2 cellular contexts compared by ENCODE assay signal in the genomic region with DNA sequence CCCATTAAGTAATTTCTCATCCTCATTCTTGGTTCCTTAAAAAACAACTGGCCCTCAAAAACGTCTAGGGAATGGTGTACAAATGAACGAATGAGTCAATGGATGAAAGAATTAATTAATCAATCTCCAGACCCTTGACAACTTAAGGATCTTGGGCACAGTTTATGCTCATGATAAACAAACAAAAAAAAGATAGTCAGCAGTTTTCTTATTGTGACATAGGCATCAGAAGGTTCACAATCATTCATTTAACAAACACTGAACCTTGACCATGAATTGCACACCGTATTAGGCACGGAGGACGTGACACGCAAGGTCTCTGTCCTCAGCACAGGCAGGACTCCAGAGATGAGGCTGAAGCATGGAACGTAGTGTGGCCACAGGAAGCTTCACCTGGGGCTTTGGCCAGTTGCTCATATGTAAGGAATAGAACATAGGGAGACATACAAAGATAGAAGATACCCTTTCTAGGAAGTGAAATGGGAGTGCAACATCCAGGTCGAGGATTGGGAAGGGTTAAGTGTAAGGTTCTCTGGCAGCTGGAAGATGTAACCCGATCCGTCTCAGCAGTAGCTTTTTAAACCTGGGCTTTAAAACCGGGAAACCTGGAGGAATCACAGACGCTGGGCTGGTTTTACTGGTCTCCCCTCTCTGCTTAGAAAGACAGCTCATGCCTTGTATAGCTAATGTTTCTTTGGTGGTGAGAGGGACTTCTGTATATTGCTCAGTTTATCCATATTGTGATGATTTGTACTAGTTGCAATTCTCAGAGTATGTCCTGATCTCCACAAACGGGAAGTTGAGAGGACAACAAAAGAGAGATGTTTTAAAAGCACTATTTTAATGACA.
TF ChIP-seq lines count a peak whose summit lies in the region.

No MANE protein-coding gene starts in this region.

TF ChIP-seq in A549, 52 proteins besides CTCF, POLR2A, EP300 and RAD21:
- no peak for TF ChIP-seq GATA3 (IDR thresholded peaks at IDR 0.05; ENCODE audit: borderline replicate concordance)
- no peak for TF ChIP-seq RFX5 (IDR thresholded peaks at IDR 0.05)
- TF ChIP-seq MAFK (IDR thresholded peaks at IDR 0.05; ENCODE audit: partially characterized antibody): peak; percentile 97
- no peak for TF ChIP-seq NFE2L2 (conservative IDR thresholded peaks at IDR 0.05; ENCODE audit: low read length)

TF ChIP-seq in IMR-90, 13 proteins besides CTCF, POLR2A, EP300 and RAD21:
- no peak for TF ChIP-seq MAZ (IDR thresholded peaks at IDR 0.05; ENCODE audit: borderline replicate concordance, low read depth, low read length)
- TF ChIP-seq CHD1 (IDR thresholded peaks at IDR 0.05; ENCODE audit: low read depth, low read length): no peak
- TF ChIP-seq MAFK (IDR thresholded peaks at IDR 0.05; ENCODE audit: low read depth, low read length): peak; percentile 86
